In genomic region chr3:152466784-152467183, GRCh38 we compare ENCODE assay signal across 8 cellular contexts.
DNase-seq lines count a peak whose midpoint lies in the region; ATAC-seq and TF ChIP-seq lines count a peak whose summit lies in the region.

No MANE protein-coding gene starts in this region.

- H3K4me1 Mint-ChIP-seq in activated naive CD4-positive, alpha-beta T cell treated with anti-CD3 and anti-CD28 coated beads, Interleukin-2, amount 50 U/mL, for 24 hours = peaks cover 13% of the 10 kb centered on the region
- H3K4me1 Mint-ChIP-seq in activated naive CD4-positive, alpha-beta T cell treated with anti-CD3 and anti-CD28 coated beads, Interleukin-2, amount 10 ng/mL, durations not matched to agents 7 days and 5 days = peaks cover 7% of the 10 kb centered on the region
- peaks cover 17% of the 10 kb centered on the region for H3K4me1 Mint-ChIP-seq in activated naive CD8-positive, alpha-beta T cell (ENCODE audit: low read depth)

- peak; percentile 50 for TF ChIP-seq CTCF in upper lobe of right lung (IDR thresholded peaks at IDR 0.05)

- CTCF ChIA-PET in activated naive CD4-positive, alpha-beta T cell treated with anti-CD3 and anti-CD28 coated beads, Interleukin-2, amount 10 ng/mL, durations not matched to agents 7 days and 5 days (lab: Charles Lee) = interaction anchor here (0.6 to 1.6 kb wide), 10 partner anchors 8 to 401 kb away, joined by 3 to 7 read pairs (median 3); no protein-coding TSS in a partner anchor

- H3K27me3 Mint-ChIP-seq in activated naive CD4-positive, alpha-beta T cell treated with anti-CD3 and anti-CD28 coated beads, Interleukin-2, amount 50 U/mL, for 24 hours = no peaks in the 10 kb centered on the region
- no peaks in the 10 kb centered on the region for H3K27me3 Mint-ChIP-seq in activated naive CD4-positive, alpha-beta T cell treated with anti-CD3 and anti-CD28 coated beads, Interleukin-2, amount 10 ng/mL, durations not matched to agents 7 days and 5 days
- no peaks in the 10 kb centered on the region for H3K27me3 Mint-ChIP-seq in activated naive CD8-positive, alpha-beta T cell

- no peaks in the 10 kb centered on the region for H3K27me3 ChIP-seq in upper lobe of right lung

- H3K27ac ChIP-seq in upper lobe of right lung = no peak overlapping the region

- no peaks in the 10 kb centered on the region for H3K9me3 Mint-ChIP-seq in activated naive CD4-positive, alpha-beta T cell treated with anti-CD3 and anti-CD28 coated beads, Interleukin-2, amount 50 U/mL, for 24 hours
- no peaks in the 10 kb centered on the region for H3K9me3 Mint-ChIP-seq in activated naive CD4-positive, alpha-beta T cell treated with anti-CD3 and anti-CD28 coated beads, Interleukin-2, amount 10 ng/mL, durations not matched to agents 7 days and 5 days
- H3K9me3 Mint-ChIP-seq in activated naive CD8-positive, alpha-beta T cell (ENCODE audit: low read depth) = no peaks in the 10 kb centered on the region

- ATAC-seq in upper lobe of right lung (peak; percentile 82), GM18517 (IDR thresholded peaks at IDR 0.05; ENCODE audit: unreplicated experiment) (no peak)

- no peak overlapping the region for H3K4me3 ChIP-seq in upper lobe of right lung

- intact Hi-C loops in upper lobe of right lung (cut with DNase I) = no loop called here

- DNase-seq in activated naive CD4-positive, alpha-beta T cell treated with anti-CD3 and anti-CD28 coated beads, Interleukin-2, amount 10 ng/mL, durations not matched to agents 7 days and 5 days = no peak
- DNase-seq in HT-29 (ENCODE audit: low spot score) (peak; percentile 69), iris pigment epithelial cell (ENCODE audit: low read depth) (peak; percentile 92), upper lobe of right lung (no peak), occipital lobe (lab: John Stamatoyannopoulos, UW) (no peak)

- no peaks in the 10 kb centered on the region for H3K9me3 ChIP-seq in upper lobe of right lung

- H3K4me1 ChIP-seq in upper lobe of right lung = peaks cover 8% of the 10 kb centered on the region

- no peak overlapping the region for H3K4me3 Mint-ChIP-seq in activated naive CD4-positive, alpha-beta T cell treated with anti-CD3 and anti-CD28 coated beads, Interleukin-2, amount 50 U/mL, for 24 hours
- H3K4me3 Mint-ChIP-seq in activated naive CD4-positive, alpha-beta T cell treated with anti-CD3 and anti-CD28 coated beads, Interleukin-2, amount 10 ng/mL, durations not matched to agents 7 days and 5 days = no peak overlapping the region
- H3K4me3 Mint-ChIP-seq in activated naive CD8-positive, alpha-beta T cell = no peak overlapping the region

- H3K36me3 Mint-ChIP-seq in activated naive CD4-positive, alpha-beta T cell treated with anti-CD3 and anti-CD28 coated beads, Interleukin-2, amount 50 U/mL, for 24 hours = peaks cover 9% of the 10 kb centered on the region
- H3K36me3 Mint-ChIP-seq in activated naive CD4-positive, alpha-beta T cell treated with anti-CD3 and anti-CD28 coated beads, Interleukin-2, amount 10 ng/mL, durations not matched to agents 7 days and 5 days = peaks cover 28% of the 10 kb centered on the region
- H3K36me3 Mint-ChIP-seq in activated naive CD8-positive, alpha-beta T cell = peaks cover 3% of the 10 kb centered on the region

- peaks cover 35% of the 10 kb centered on the region for H3K36me3 ChIP-seq in upper lobe of right lung

- H3K27ac Mint-ChIP-seq in activated naive CD4-positive, alpha-beta T cell treated with anti-CD3 and anti-CD28 coated beads, Interleukin-2, amount 50 U/mL, for 24 hours = peak overlapping the region; percentile 51
- H3K27ac Mint-ChIP-seq in activated naive CD4-positive, alpha-beta T cell treated with anti-CD3 and anti-CD28 coated beads, Interleukin-2, amount 10 ng/mL, durations not matched to agents 7 days and 5 days = no peak overlapping the region
- peak overlapping the region; percentile 82 for H3K27ac Mint-ChIP-seq in activated naive CD8-positive, alpha-beta T cell

Comparison
In these comparisons a context has a peak if more than half of its experiments do, and no peak if none do; other contexts are left out.
1. DNase-seq: peak in HT-29 (single experiment) and iris pigment epithelial cell (single experiment); none in activated naive CD4-positive, alpha-beta T cell treated with anti-CD3 and anti-CD28 coated beads, Interleukin-2, amount 10 ng/mL, durations not matched to agents 7 days and 5 days (single experiment), upper lobe of right lung (single experiment) and occipital lobe (single experiment).